Comparison of ENCODE assay signal across 13 cellular contexts in the genomic region with DNA sequence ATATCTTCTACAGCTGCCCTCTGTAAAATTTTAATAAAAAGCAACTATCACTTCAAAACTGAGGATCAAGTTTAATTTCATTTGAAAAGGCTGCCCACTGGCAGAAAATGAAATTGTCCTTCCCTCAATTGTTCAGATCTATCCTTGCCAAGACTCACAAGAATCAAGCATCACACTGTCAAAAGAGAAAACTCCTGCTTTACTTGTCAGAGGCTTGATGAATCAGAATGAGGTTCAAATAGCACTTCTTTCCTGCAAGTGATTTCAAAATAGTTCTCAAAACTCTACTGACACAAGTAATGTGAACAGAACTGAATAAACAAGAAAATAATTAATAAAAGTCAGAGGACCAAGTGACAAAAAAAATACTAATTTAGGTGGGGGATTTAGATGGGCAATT.
DNase-seq lines count a peak whose midpoint lies in the region; ATAC-seq and TF ChIP-seq lines count a peak whose summit lies in the region.
"Had no signal": no experiment of that assay in that cellular context is flagged by ENCODE, and none has a peak within 500 bp of the region (broad histone marks: within the 10 kb centered on the region; RNA-seq: fewer than 3 reads in every experiment).

No MANE protein-coding gene starts in this region.

- H3K4me3 ChIP-seq in HCT116 (replicated peaks in 1 of 2; ENCODE audit: low read depth in 1 of 2, low read length in 2 of 2) (no peak overlapping the region), astrocyte of the spinal cord (ENCODE audit: low read depth, low read length) (no peak overlapping the region), mesenchymal stem cell (ENCODE audit: insufficient read depth in 1 of 2, low read depth in 1 of 2, low read length in 2 of 2) (peak overlapping the region in 1 of 2 experiments; percentile 33)
- H3K4me3 ChIP-seq: GM12878, testis had no signal

- TF ChIP-seq CTCF in HCT116 (IDR thresholded peaks at IDR 0.05 in 2 of 3, conservative IDR thresholded peaks at IDR 0.05 in 1 of 3; ENCODE audit: borderline replicate concordance in 1 of 3, insufficient read depth in 1 of 3, low read depth in 2 of 3, low read length in 2 of 3): no peak
- TF ChIP-seq CTCF in astrocyte of the spinal cord (IDR thresholded peaks at IDR 0.05; ENCODE audit: low read depth, low read length): no peak

- no peak overlapping the region for H2BK5ac ChIP-seq in mesenchymal stem cell (ENCODE audit: low read depth, low read length, poor library complexity, severe bottlenecking)

- CTCF ChIA-PET in HCT116 (lab: Charles Lee): interaction anchor here (1.4 kb wide), 1 partner anchor 15 kb away, joined by 3 read pairs; no protein-coding TSS in a partner anchor

- H3K9me3 ChIP-seq in HCT116 (ENCODE audit: control insufficient read depth in 1 of 2, insufficient read depth in 1 of 2, low read depth in 1 of 2, low read length in 2 of 2): no peaks in the 10 kb centered on the region
- H3K9me3 ChIP-seq in mesenchymal stem cell (ENCODE audit: control insufficient read depth, low read length): no peaks in the 10 kb centered on the region
- H3K9me3 ChIP-seq: testis had no signal

- H2AFZ ChIP-seq in HCT116 (ENCODE audit: low read depth, low read length, poor library complexity, severe bottlenecking) (no peak overlapping the region), mesenchymal stem cell (ENCODE audit: low read depth, low read length) (no peak overlapping the region)

- no peak overlapping the region for H3K4ac ChIP-seq in mesenchymal stem cell (ENCODE audit: low read depth in 1 of 2, low read length in 2 of 2)

- H2BK15ac ChIP-seq in mesenchymal stem cell (ENCODE audit: low read depth, poor library complexity, severe bottlenecking): no peak overlapping the region

- no peak overlapping the region for H3K18ac ChIP-seq in mesenchymal stem cell (ENCODE audit: low read depth in 1 of 2, low read length in 2 of 2)

- H3K36me3 ChIP-seq in HCT116 (ENCODE audit: control insufficient read depth in 1 of 2, insufficient read depth in 2 of 2, low read length in 2 of 2): no peaks in the 10 kb centered on the region; a peak in 1 of 4 replicates
- peaks cover 7 to 84% of the 10 kb centered on the region in 2 experiments for H3K36me3 ChIP-seq in mesenchymal stem cell (ENCODE audit: control insufficient read depth in 1 of 2, insufficient read depth in 2 of 2, low read depth in 1 of 2, low read length in 2 of 2)

- no peak overlapping the region for H2BK120ac ChIP-seq in mesenchymal stem cell (ENCODE audit: low read depth, low read length)

- H2BK12ac ChIP-seq in mesenchymal stem cell (ENCODE audit: low read length in 2 of 2): no peak overlapping the region

- no peaks in the 10 kb centered on the region for H3K79me2 ChIP-seq in HCT116 (ENCODE audit: insufficient read depth, low read length)

- no peaks in the 10 kb centered on the region for H3K9me2 ChIP-seq in HCT116 (ENCODE audit: insufficient read depth)

- peaks cover 4% of the 10 kb centered on the region for H3K79me1 ChIP-seq in mesenchymal stem cell (replicated peaks; ENCODE audit: low read length, poor library complexity, severe bottlenecking)

- no peak overlapping the region for H2AK5ac ChIP-seq in mesenchymal stem cell (ENCODE audit: low read length, severe bottlenecking)

- TF ChIP-seq RAD21 in HCT116 (IDR thresholded peaks at IDR 0.05; ENCODE audit: low read depth): no peak

- no peak overlapping the region for H4K91ac ChIP-seq in mesenchymal stem cell (ENCODE audit: low read length)

- no TSS peak for BruUV-seq in HCT116 (replicated peaks; lab: Mats Ljungman, UMichigan)

- H3K4me2 ChIP-seq in HCT116 (ENCODE audit: low read length) (peak overlapping the region; percentile 57), mesenchymal stem cell (ENCODE audit: low read length, poor library complexity, severe bottlenecking) (no peak overlapping the region)

- DNase-seq in AG08396 (ENCODE audit: low spot score) (peak; percentile 12), HCT116 (ENCODE audit: low read depth, low spot score) (no peak), astrocyte of the spinal cord (ENCODE audit: low read depth, low spot score) (peak; percentile 48), mesenchymal stem cell (peak; percentile 45), NCI-H510A (lab: John Stamatoyannopoulos, UW) (no peak), NCI-H1436 (lab: John Stamatoyannopoulos, UW) (no peak)
- DNase-seq: activated gamma-delta T cell, NCI-H1417 treated with DMSO at 0.1 percent for 48 hours, nephron progenitor cell, testis had no signal

- ATAC-seq in HCT116 (no peak), GM19351 (IDR thresholded peaks at IDR 0.05; ENCODE audit: unreplicated experiment) (no peak), HG03039 (IDR thresholded peaks at IDR 0.05; ENCODE audit: unreplicated experiment) (no peak)

- H3K27ac ChIP-seq in HCT116 (ENCODE audit: low read depth, low read length) (peak overlapping the region; percentile 63), mesenchymal stem cell (ENCODE audit: low read length, poor library complexity, severe bottlenecking) (no peak overlapping the region)
- H3K27ac ChIP-seq: testis had no signal

- H3K4me1 ChIP-seq in HCT116 (ENCODE audit: control insufficient read depth in 1 of 2, insufficient read depth in 2 of 2, low read length in 2 of 2) (peaks cover 15 to 22% of the 10 kb centered on the region in 2 experiments), mesenchymal stem cell (ENCODE audit: control insufficient read depth, insufficient read depth, low read depth, low read length) (no peaks in the 10 kb centered on the region)
- H3K4me1 ChIP-seq: testis had no signal

- no peak for TF ChIP-seq POLR2A in HCT116 (IDR thresholded peaks at IDR 0.05; ENCODE audit: borderline replicate concordance, extremely low read depth, insufficient read depth, insufficient read length)

- H3K9ac ChIP-seq in HCT116 (ENCODE audit: low read length) (no peak overlapping the region), mesenchymal stem cell (ENCODE audit: low read length) (peak overlapping the region; percentile 83)

- no peak overlapping the region for H3K23ac ChIP-seq in mesenchymal stem cell (ENCODE audit: low read length in 2 of 2)

- POLR2A ChIA-PET in HCT116 (lab: Charles Lee): no interaction called here

- no peak overlapping the region for H3K14ac ChIP-seq in mesenchymal stem cell (ENCODE audit: low read length in 2 of 2)

- intact Hi-C loops in HCT116 (cut with micrococcal nuclease): no loop called here

- H3K27me3 ChIP-seq in HCT116 (ENCODE audit: insufficient read depth, low read length) (no peaks in the 10 kb centered on the region), mesenchymal stem cell (ENCODE audit: control insufficient read depth in 1 of 2, insufficient read depth in 1 of 2, low read length in 2 of 2) (no peaks in the 10 kb centered on the region)
- H3K27me3 ChIP-seq: testis had no signal

- RAD21 ChIA-PET in HCT116 (lab: Charles Lee; ENCODE audit: low non-redundant PET in 1 of 2, low total read pairs in 2 of 2, uncharacterized antibody in 2 of 2, unreplicated experiment in 2 of 2): no interaction called here

- H4K8ac ChIP-seq in mesenchymal stem cell (ENCODE audit: low read length): no peak overlapping the region

- H4K20me1 ChIP-seq in HCT116 (ENCODE audit: insufficient read depth): no peaks in the 10 kb centered on the region

- in situ Hi-C loops in astrocyte of the spinal cord (cut with HindIII; ENCODE audit: low sequenced_read_pairs): no loop called here

TF ChIP-seq in HCT116, 20 proteins besides CTCF, POLR2A, EP300 and RAD21:
- TF ChIP-seq JUND (IDR thresholded peaks at IDR 0.05) (no peak), ELF1 (IDR thresholded peaks at IDR 0.05; ENCODE audit: borderline replicate concordance, low read depth) (no peak), EZH2 (IDR thresholded peaks at IDR 0.05) (no peak), FOSL1 (IDR thresholded peaks at IDR 0.05; ENCODE audit: low read depth) (no peak), SP1 (IDR thresholded peaks at IDR 0.05; ENCODE audit: low read depth) (no peak), ZNF274 (IDR thresholded peaks at IDR 0.05; ENCODE audit: low read depth, low read length) (no peak), CBX3 (IDR thresholded peaks at IDR 0.05; ENCODE audit: low read depth) (no peak), EZH2phosphoT487 (IDR thresholded peaks at IDR 0.05; ENCODE audit: borderline replicate concordance) (no peak), SIN3A (IDR thresholded peaks at IDR 0.05; ENCODE audit: low read depth) (no peak), CEBPB (IDR thresholded peaks at IDR 0.05; ENCODE audit: low read depth) (no peak), YY1 (IDR thresholded peaks at IDR 0.05; ENCODE audit: extremely low read depth, insufficient replicate concordance, low read depth, low read length) (no peak)
- TF ChIP-seq, protein P1, sequence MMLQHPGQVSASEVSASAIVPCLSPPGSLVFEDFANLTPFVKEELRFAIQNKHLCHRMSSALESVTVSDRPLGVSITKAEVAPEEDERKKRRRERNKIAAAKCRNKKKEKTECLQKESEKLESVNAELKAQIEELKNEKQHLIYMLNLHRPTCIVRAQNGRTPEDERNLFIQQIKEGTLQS (IDR thresholded peaks at IDR 0.05): no peak
- TF ChIP-seq, protein P2, sequence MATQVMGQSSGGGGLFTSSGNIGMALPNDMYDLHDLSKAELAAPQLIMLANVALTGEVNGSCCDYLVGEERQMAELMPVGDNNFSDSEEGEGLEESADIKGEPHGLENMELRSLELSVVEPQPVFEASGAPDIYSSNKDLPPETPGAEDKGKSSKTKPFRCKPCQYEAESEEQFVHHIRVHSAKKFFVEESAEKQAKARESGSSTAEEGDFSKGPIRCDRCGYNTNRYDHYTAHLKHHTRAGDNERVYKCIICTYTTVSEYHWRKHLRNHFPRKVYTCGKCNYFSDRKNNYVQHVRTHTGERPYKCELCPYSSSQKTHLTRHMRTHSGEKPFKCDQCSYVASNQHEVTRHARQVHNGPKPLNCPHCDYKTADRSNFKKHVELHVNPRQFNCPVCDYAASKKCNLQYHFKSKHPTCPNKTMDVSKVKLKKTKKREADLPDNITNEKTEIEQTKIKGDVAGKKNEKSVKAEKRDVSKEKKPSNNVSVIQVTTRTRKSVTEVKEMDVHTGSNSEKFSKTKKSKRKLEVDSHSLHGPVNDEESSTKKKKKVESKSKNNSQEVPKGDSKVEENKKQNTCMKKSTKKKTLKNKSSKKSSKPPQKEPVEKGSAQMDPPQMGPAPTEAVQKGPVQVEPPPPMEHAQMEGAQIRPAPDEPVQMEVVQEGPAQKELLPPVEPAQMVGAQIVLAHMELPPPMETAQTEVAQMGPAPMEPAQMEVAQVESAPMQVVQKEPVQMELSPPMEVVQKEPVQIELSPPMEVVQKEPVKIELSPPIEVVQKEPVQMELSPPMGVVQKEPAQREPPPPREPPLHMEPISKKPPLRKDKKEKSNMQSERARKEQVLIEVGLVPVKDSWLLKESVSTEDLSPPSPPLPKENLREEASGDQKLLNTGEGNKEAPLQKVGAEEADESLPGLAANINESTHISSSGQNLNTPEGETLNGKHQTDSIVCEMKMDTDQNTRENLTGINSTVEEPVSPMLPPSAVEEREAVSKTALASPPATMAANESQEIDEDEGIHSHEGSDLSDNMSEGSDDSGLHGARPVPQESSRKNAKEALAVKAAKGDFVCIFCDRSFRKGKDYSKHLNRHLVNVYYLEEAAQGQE (IDR thresholded peaks at IDR 0.05; ENCODE audit: low read depth): no peak

Comparison
In these comparisons a context has a peak if more than half of its experiments do, and no peak if none do; other contexts are left out.
1. DNase-seq: peak in AG08396 (single experiment), astrocyte of the spinal cord (single experiment) and mesenchymal stem cell (single experiment); none in HCT116 (single experiment), NCI-H510A (single experiment) and NCI-H1436 (single experiment).